Comparison of ENCODE assay signal across 23 cellular contexts in the genomic region with DNA sequence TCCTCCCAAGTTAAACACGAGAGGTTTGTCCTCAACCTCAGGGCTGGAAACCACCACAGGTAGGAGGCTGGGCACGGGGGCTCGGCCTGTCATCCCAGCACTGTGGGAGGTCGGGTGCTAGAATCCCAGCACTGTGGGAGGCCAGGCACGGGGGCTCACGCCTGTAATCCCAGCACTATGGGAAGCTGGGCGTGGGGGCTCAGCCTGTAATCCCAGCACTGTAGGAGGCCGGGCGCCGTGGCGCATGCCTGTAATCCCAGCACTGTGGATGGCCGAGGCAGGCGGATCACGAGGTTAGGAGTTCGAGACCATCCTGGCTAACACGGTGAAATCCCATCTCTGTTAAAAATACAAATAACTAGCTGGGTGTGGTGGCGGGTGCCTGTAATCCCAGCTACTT. TPM values are rescaled to one million over a fixed set of nuclear protein-coding genes. Genes with fewer than 3 reads are reported as not detected.
DNase-seq lines count a peak whose midpoint lies in the region; ATAC-seq and TF ChIP-seq lines count a peak whose summit lies in the region.
"Had no signal": no experiment of that assay in that cellular context is flagged by ENCODE, and none has a peak within 500 bp of the region (broad histone marks: within the 10 kb centered on the region; RNA-seq: fewer than 3 reads in every experiment).

No MANE protein-coding gene starts in this region.

- no peaks in the 10 kb centered on the region for H3K27me3 Mint-ChIP-seq in activated CD8-positive, alpha-beta memory T cell treated with anti-CD3 and anti-CD28 coated beads, Interleukin-2, amount 10 ng/mL, durations not matched to agents 7 days and 5 days
- H3K27me3 Mint-ChIP-seq in T-helper 17 cell (no peaks in the 10 kb centered on the region), type B pancreatic cell (no peaks in the 10 kb centered on the region), immature natural killer cell (ENCODE audit: low read depth in 3 of 3) (no peaks in the 10 kb centered on the region)
- H3K27me3 Mint-ChIP-seq: CD4-positive, CD25-positive, alpha-beta regulatory T cell had no signal

- CTCF ChIA-PET in activated CD8-positive, alpha-beta memory T cell treated with anti-CD3 and anti-CD28 coated beads, Interleukin-2, amount 10 ng/mL, durations not matched to agents 7 days and 5 days (lab: Charles Lee), result no interaction called here

- peak; percentile 42 for DNase-seq in activated CD8-positive, alpha-beta memory T cell treated with anti-CD3 and anti-CD28 coated beads for 24 hours
- no peak for DNase-seq in activated CD8-positive, alpha-beta memory T cell treated with anti-CD3 and anti-CD28 coated beads, Interleukin-2, amount 10 ng/mL, durations not matched to agents 7 days and 5 days
- DNase-seq in T-helper 17 cell (no peak), mesenteric fat pad (ENCODE audit: low spot score) (peak; percentile 75), type B pancreatic cell (ENCODE audit: extremely low spot score, unreplicated experiment) (peak; percentile 63), immature natural killer cell (no peak), LoVo (ENCODE audit: low spot score) (no peak), SKM-1 treated with dmso at 0.1 percent for 144 hours (lab: John Stamatoyannopoulos, UW; ENCODE audit: unreplicated experiment) (no peak)
- DNase-seq: CD4-positive, CD25-positive, alpha-beta regulatory T cell; COR-L47; DMS53; Kasumi-1; MV-4-11; NCI-H1105 treated with DMSO at 0.1 percent for 48 hours; NCI-H146; NCI-H1930; NCI-H2107; NCI-H524; NCI-H748 treated with DMSO at 0.1 percent for 48 hours; SHP77 had no signal

- H3K4me1 Mint-ChIP-seq in activated CD8-positive, alpha-beta memory T cell treated with anti-CD3 and anti-CD28 coated beads, Interleukin-2, amount 10 ng/mL, durations not matched to agents 7 days and 5 days, result peaks cover 18% of the 10 kb centered on the region
- H3K4me1 Mint-ChIP-seq in T-helper 17 cell (peaks cover 13% of the 10 kb centered on the region), type B pancreatic cell (ENCODE audit: unreplicated experiment) (no peaks in the 10 kb centered on the region), immature natural killer cell (peaks cover 0 to 6% of the 10 kb centered on the region in 2 donors)

- peaks cover 15% of the 10 kb centered on the region for H3K36me3 Mint-ChIP-seq in activated CD8-positive, alpha-beta memory T cell treated with anti-CD3 and anti-CD28 coated beads, Interleukin-2, amount 10 ng/mL, durations not matched to agents 7 days and 5 days
- no peaks in the 10 kb centered on the region for H3K36me3 Mint-ChIP-seq in T-helper 17 cell (ENCODE audit: low read depth)
- H3K36me3 Mint-ChIP-seq in type B pancreatic cell, result peaks cover 6% of the 10 kb centered on the region
- H3K36me3 Mint-ChIP-seq in immature natural killer cell, result peaks cover 5 to 12% (median 7%) of the 10 kb centered on the region in 3 donors

- no peaks in the 10 kb centered on the region for H3K9me3 Mint-ChIP-seq in activated CD8-positive, alpha-beta memory T cell treated with anti-CD3 and anti-CD28 coated beads, Interleukin-2, amount 10 ng/mL, durations not matched to agents 7 days and 5 days (ENCODE audit: low read depth)
- H3K9me3 Mint-ChIP-seq in type B pancreatic cell (no peaks in the 10 kb centered on the region), immature natural killer cell (no peaks in the 10 kb centered on the region)
- H3K9me3 Mint-ChIP-seq: CD4-positive, CD25-positive, alpha-beta regulatory T cell had no signal

- H3K4me3 Mint-ChIP-seq in activated CD8-positive, alpha-beta memory T cell treated with anti-CD3 and anti-CD28 coated beads, Interleukin-2, amount 10 ng/mL, durations not matched to agents 7 days and 5 days, result no peak overlapping the region
- H3K4me3 Mint-ChIP-seq in T-helper 17 cell (no peak overlapping the region), type B pancreatic cell (no peak overlapping the region), immature natural killer cell (no peak overlapping the region)
- H3K4me3 Mint-ChIP-seq: CD4-positive, CD25-positive, alpha-beta regulatory T cell had no signal

- ATAC-seq in activated CD8-positive, alpha-beta memory T cell treated with anti-CD3 and anti-CD28 coated beads, Interleukin-2, amount 10 ng/mL, durations not matched to agents 7 days and 5 days, result no peak
- ATAC-seq in T-helper 17 cell, result no peak
- ATAC-seq: HCT116, Panc1 had no signal

- no peak for TF ChIP-seq CTCF in type B pancreatic cell (conservative IDR thresholded peaks at IDR 0.05)

- H3K9me3 ChIP-seq in T-helper 17 cell (ENCODE audit: control insufficient read depth, low read length, poor library complexity, severe bottlenecking), result no peaks in the 10 kb centered on the region
- H3K9me3 ChIP-seq: BLaER1 had no signal

- H3K27ac Mint-ChIP-seq in activated CD8-positive, alpha-beta memory T cell treated with anti-CD3 and anti-CD28 coated beads, Interleukin-2, amount 10 ng/mL, durations not matched to agents 7 days and 5 days, result no peak overlapping the region
- H3K27ac Mint-ChIP-seq in T-helper 17 cell (peak overlapping the region; percentile 54), type B pancreatic cell (no peak overlapping the region), immature natural killer cell (no peak overlapping the region)

RNA-seq across cellular contexts. Expression of gene CDK11A, which starts 6.7 kb away (rescaled TPM):
- 100 to 1,000 TPM in 1 of 2 experiments, 10 to 100 TPM in 1; 80.5 to 100 TPM for total RNA-seq in activated CD8-positive, alpha-beta memory T cell treated with anti-CD3 and anti-CD28 coated beads, Interleukin-2, amount 10 ng/mL, durations not matched to agents 7 days and 5 days
- total RNA-seq in T-helper 17 cell (100 to 1,000 TPM; 218 to 232 TPM), mesenteric fat pad (45.5 TPM), type B pancreatic cell (ENCODE audit: low replicate concordance) (45.9 and 47.0 TPM in 2 replicates)
- polyA plus RNA-seq in immature natural killer cell, result 10 to 100 TPM in 2 of 3 donors, 1 to 10 TPM in 1; 1.6 to 32.6 (median 14.9) TPM

RNA-seq across cellular contexts. Expression of gene SLC35E2B, which starts 38.3 kb away (rescaled TPM):
- total RNA-seq in activated CD8-positive, alpha-beta memory T cell treated with anti-CD3 and anti-CD28 coated beads, Interleukin-2, amount 10 ng/mL, durations not matched to agents 7 days and 5 days, result 10 to 100 TPM; 46.2 to 50.9 TPM
- 10 to 100 TPM; 67.5 to 87.3 TPM for total RNA-seq in T-helper 17 cell
- 27.7 TPM for total RNA-seq in mesenteric fat pad
- total RNA-seq in type B pancreatic cell (ENCODE audit: low replicate concordance), result 88.8 and 116 TPM in 2 replicates
- 10 to 100 TPM; 14.4 to 37.7 (median 18.1) TPM for polyA plus RNA-seq in immature natural killer cell

RNA-seq across cellular contexts. Expression of gene NADK, which starts 47.4 kb away (rescaled TPM):
- 100 to 1,000 TPM in 1 of 2 experiments, 10 to 100 TPM in 1; 97.9 to 100 TPM for total RNA-seq in activated CD8-positive, alpha-beta memory T cell treated with anti-CD3 and anti-CD28 coated beads, Interleukin-2, amount 10 ng/mL, durations not matched to agents 7 days and 5 days
- total RNA-seq in T-helper 17 cell (10 to 100 TPM; 54.8 to 61.5 TPM), mesenteric fat pad (165 TPM), type B pancreatic cell (ENCODE audit: low replicate concordance) (78.4 and 89.2 TPM in 2 replicates)
- polyA plus RNA-seq in immature natural killer cell, result 10 to 100 TPM; 30.9 to 53.3 (median 37.3) TPM

Comparison
In these comparisons a context has a peak if more than half of its experiments do, and no peak if none do; other contexts are left out.
1. DNase-seq: peak in activated CD8-positive, alpha-beta memory T cell treated with anti-CD3 and anti-CD28 coated beads for 24 hours (single experiment), mesenteric fat pad (single experiment) and type B pancreatic cell (single experiment); none in activated CD8-positive, alpha-beta memory T cell treated with anti-CD3 and anti-CD28 coated beads, Interleukin-2, amount 10 ng/mL, durations not matched to agents 7 days and 5 days (single experiment), T-helper 17 cell (0 of 3), immature natural killer cell (0 of 3), LoVo (single experiment) and SKM-1 treated with dmso at 0.1 percent for 144 hours (single experiment).